ENCODE assay signal across 14 cellular contexts in the genomic region with DNA sequence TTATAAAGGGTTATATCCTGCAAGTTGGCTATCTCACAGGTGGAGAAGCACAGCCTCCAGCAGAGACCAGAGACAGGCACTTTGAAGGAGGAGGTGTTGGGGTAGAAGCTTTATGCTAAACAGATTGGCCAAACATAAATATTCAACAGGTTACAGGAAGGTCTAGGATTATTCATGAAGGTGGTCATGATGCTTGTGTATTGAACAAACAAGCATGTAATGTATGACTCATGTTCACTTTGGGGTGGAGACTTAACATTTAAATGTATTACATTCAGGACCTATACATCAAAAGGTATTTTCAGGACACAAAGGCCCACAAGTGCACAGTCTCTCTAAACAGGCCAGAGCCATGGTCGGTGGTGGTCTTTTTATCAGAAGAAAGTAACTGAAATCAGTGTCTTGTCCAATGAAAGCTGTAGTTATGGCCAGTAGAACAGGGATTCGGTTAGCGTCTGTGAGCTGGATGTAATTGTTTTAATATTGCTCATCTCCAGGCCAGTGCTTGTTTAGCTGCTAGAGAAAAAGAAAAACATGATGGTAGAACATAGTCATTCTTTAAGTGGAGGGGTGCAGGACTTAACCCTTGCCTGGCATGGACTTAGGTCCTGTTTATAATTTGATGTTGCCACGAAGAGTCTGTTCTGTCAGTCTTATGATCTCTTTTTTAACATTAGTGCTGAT.
"Had no signal": no experiment of that assay in that cellular context is flagged by ENCODE, and none has a peak within 500 bp of the region (broad histone marks: within the 10 kb centered on the region; RNA-seq: fewer than 3 reads in every experiment).

No MANE protein-coding gene starts in this region.

- DNase-seq: activated CD4-positive, CD25-positive, alpha-beta regulatory T cell treated with anti-CD3 and anti-CD28 coated beads, Interleukin-2, amount 50 U/mL, for 72 hours; activated effector memory CD4-positive, alpha-beta T cell treated with anti-CD3 and anti-CD28 coated beads, Interleukin-2, amount 50 U/mL, for 16 hours; activated T-cell treated with anti-CD3 and anti-CD28 coated beads, Interleukin-2, amount 50 U/mL, for 1 hour; erythroblast; nucleus accumbens; posterior cingulate gyrus; stimulated activated CD4-positive, alpha-beta T cell treated with anti-CD3 and anti-CD28 coated beads, Interleukin-15, amount 100 ng/mL, for 24 hours; stimulated activated CD4-positive, alpha-beta T cell treated with anti-CD3 and anti-CD28 coated beads, Interleukin-4, amount 100 ng/mL, for 1 hour; stimulated activated naive B cell treated with anti-CD40 and anti-IgM and Interleukin-4, amounts not matched to agents 10 μg/mL and 1 μg/mL and 100 μg/mL, for 72 hours; thyroid gland; uterus had no signal

- H3K27ac ChIP-seq: hepatocyte, thyroid gland, uterus had no signal

- H3K27ac Mint-ChIP-seq: activated naive CD4-positive, alpha-beta T cell treated with anti-CD3 and anti-CD28 coated beads, Interleukin-2, amount 50 U/mL, for 24 hours; nephron; stimulated activated naive B cell treated with anti-CD40 and anti-IgM and Interleukin-4, amounts not matched to agents 10 μg/mL and 1 μg/mL and 100 μg/mL, for 72 hours had no signal

- H3K9me3 Mint-ChIP-seq: nephron had no signal

- H3K36me3 Mint-ChIP-seq: activated naive CD4-positive, alpha-beta T cell treated with anti-CD3 and anti-CD28 coated beads, Interleukin-2, amount 50 U/mL, for 24 hours; stimulated activated naive B cell treated with anti-CD40 and anti-IgM and Interleukin-4, amounts not matched to agents 10 μg/mL and 1 μg/mL and 100 μg/mL, for 72 hours had no signal

- H3K4me3 Mint-ChIP-seq: activated naive CD4-positive, alpha-beta T cell treated with anti-CD3 and anti-CD28 coated beads, Interleukin-2, amount 50 U/mL, for 24 hours; nephron; stimulated activated naive B cell treated with anti-CD40 and anti-IgM and Interleukin-4, amounts not matched to agents 10 μg/mL and 1 μg/mL and 100 μg/mL, for 72 hours had no signal

- H3K9me3 ChIP-seq: thyroid gland, uterus had no signal

- ATAC-seq: stimulated activated naive B cell treated with anti-CD40 and anti-IgM and Interleukin-4, amounts not matched to agents 10 μg/mL and 1 μg/mL and 100 μg/mL, for 72 hours had no signal

- H3K79me2 ChIP-seq: hepatocyte had no signal

- H3K27me3 ChIP-seq: hepatocyte, thyroid gland, uterus had no signal

- H3K4me3 ChIP-seq: hepatocyte, thyroid gland, uterus had no signal

- H3K4me1 Mint-ChIP-seq: activated naive CD4-positive, alpha-beta T cell treated with anti-CD3 and anti-CD28 coated beads, Interleukin-2, amount 50 U/mL, for 24 hours; nephron; stimulated activated naive B cell treated with anti-CD40 and anti-IgM and Interleukin-4, amounts not matched to agents 10 μg/mL and 1 μg/mL and 100 μg/mL, for 72 hours had no signal

- H3K36me3 ChIP-seq: thyroid gland, uterus had no signal

- H2AFZ ChIP-seq: hepatocyte had no signal

- H3K4me2 ChIP-seq: hepatocyte had no signal

- H3K27me3 Mint-ChIP-seq: activated naive CD4-positive, alpha-beta T cell treated with anti-CD3 and anti-CD28 coated beads, Interleukin-2, amount 50 U/mL, for 24 hours; stimulated activated naive B cell treated with anti-CD40 and anti-IgM and Interleukin-4, amounts not matched to agents 10 μg/mL and 1 μg/mL and 100 μg/mL, for 72 hours had no signal

- H3K4me1 ChIP-seq: thyroid gland, uterus had no signal
